In the genomic region with DNA sequence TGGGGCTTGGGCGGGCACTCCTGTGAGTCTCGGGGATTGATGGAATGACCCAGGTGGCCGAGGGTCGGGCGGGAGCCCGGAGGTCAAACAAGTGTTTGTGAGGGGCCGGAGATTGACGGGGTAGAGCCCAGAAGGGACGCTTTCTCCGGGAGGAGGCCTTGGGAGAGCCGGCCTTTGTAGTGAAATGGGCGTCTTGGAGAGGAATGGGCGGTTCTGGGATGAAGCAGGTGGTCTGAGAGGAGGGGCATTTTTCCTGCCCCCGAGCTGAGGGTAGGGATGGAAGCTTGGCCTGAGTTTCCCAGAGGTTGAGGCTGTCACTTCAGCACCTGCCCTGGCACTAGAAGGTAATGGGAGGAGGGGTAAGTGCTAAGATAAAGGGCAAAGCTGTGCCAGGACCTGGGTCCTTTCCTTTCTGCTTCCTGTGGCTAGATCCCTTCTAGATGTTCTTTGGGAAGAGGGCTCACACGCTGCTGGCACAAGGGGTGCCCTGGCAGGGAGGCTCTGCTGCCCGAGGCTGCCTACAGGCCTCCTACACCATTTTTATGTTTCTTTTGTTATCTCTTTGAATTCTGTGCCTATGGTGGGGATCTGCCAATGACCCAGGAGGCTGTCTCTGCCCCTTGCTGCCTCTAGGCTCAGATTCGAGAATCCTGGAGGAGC, we compare ENCODE assay signal across 9 cellular contexts. TPM values are rescaled to one million over a fixed set of nuclear protein-coding genes. Genes with fewer than 3 reads are reported as not detected.
DNase-seq lines count a peak whose midpoint lies in the region; ATAC-seq, FAIRE-seq and TF ChIP-seq lines count a peak whose summit lies in the region.
"Had no signal": no experiment of that assay in that cellular context is flagged by ENCODE, and none has a peak within 500 bp of the region (broad histone marks: within the 10 kb centered on the region; RNA-seq: fewer than 3 reads in every experiment).

No MANE protein-coding gene starts in this region.

- no peaks in the 10 kb centered on the region for H3K9me3 ChIP-seq in astrocyte (ENCODE audit: insufficient read depth, low read depth, low read length)
- H3K9me3 ChIP-seq in HepG2 (ENCODE audit: low read length) = no peaks in the 10 kb centered on the region
- no peaks in the 10 kb centered on the region for H3K9me3 ChIP-seq in thymus (ENCODE audit: control insufficient read depth)

- ATAC-seq in activated T-cell treated with anti-CD3 and anti-CD28 coated beads, Interleukin-2, amount 50 U/mL, for 4 hours = no peak
- peak; percentile 14 for ATAC-seq in HepG2

- H3K27me3 ChIP-seq in astrocyte (ENCODE audit: insufficient read depth, low read length) (peaks cover 18% of the 10 kb centered on the region), HepG2 (ENCODE audit: control insufficient read depth in 1 of 2, insufficient read depth in 2 of 2, low read length in 2 of 2) (peaks cover 1 to 19% of the 10 kb centered on the region in 2 experiments), thymus (ENCODE audit: control insufficient read depth, insufficient read depth) (peaks cover 36% of the 10 kb centered on the region)

- TF ChIP-seq RAD21 in HepG2 (CRISPR knock-in tag; IDR thresholded peaks at IDR 0.05) = no peak

- in situ Hi-C loops in HepG2 (cut with HindIII; ENCODE audit: extremely low pct_ligation_motif_present, low pct_unique_long_range_greater_than_20kb) = loop anchor here (25.0 kb wide), 1 partner anchor 455 kb away; no protein-coding TSS in a partner anchor

- DNase-seq in activated T-cell treated with anti-CD3 and anti-CD28 coated beads, Interleukin-2, amount 50 U/mL, for 4 hours = no peak
- DNase-seq in activated T-cell treated with anti-CD3 and anti-CD28 coated beads for 4 hours = no peak
- no peak for DNase-seq in astrocyte (ENCODE audit: low read depth)
- DNase-seq in HepG2 (ENCODE audit: low spot score) = no peak
- DNase-seq in COLO829 (ENCODE audit: low spot score) = no peak
- no peak for DNase-seq in GM12892 (ENCODE audit: insufficient read length)
- no peak for DNase-seq in COLO668 (lab: John Stamatoyannopoulos, UW; ENCODE audit: unreplicated experiment)
- DNase-seq: occipital lobe had no signal

- CTCF ChIA-PET in HepG2 (lab: Yijun Ruan, JAX; ENCODE audit: low intra/inter-chr PET ratio, low total read pairs) = no interaction called here

- peaks cover 7% of the 10 kb centered on the region for H3K4me1 Mint-ChIP-seq in activated T-cell treated with anti-CD3 and anti-CD28 coated beads, Interleukin-2, amount 50 U/mL, for 4 hours (ENCODE audit: low read depth)
- peaks cover 11% of the 10 kb centered on the region for H3K4me1 Mint-ChIP-seq in astrocyte (ENCODE audit: low read depth, unreplicated experiment)

- WGBS in HepG2 (ENCODE audit: low lambda C conversion rate) = 21% methylated on average over 17 of the region's 17 CpGs
- WGBS in thymus = 65% methylated on average over 17 of the region's 17 CpGs

- H3K4me1 ChIP-seq in astrocyte (ENCODE audit: insufficient read depth, low read length) (peaks cover 9% of the 10 kb centered on the region), HepG2 (ENCODE audit: insufficient read depth, low read length) (peaks cover 16% of the 10 kb centered on the region), thymus (ENCODE audit: control insufficient read depth, insufficient read depth, low read length) (peaks cover 6% of the 10 kb centered on the region)

- FAIRE-seq in astrocyte (lab: Jason Lieb, UNC) = no peak
- FAIRE-seq in HepG2 (lab: Jason Lieb, UNC) = no peak
- FAIRE-seq in GM12892 (lab: Jason Lieb, UNC) = no peak

- H3K4me2 ChIP-seq in astrocyte (ENCODE audit: low read length) (peak overlapping the region; percentile 85), HepG2 (ENCODE audit: low read depth, low read length) (peak overlapping the region; percentile 74)

- POLR2A ChIA-PET in HepG2 (lab: Yijun Ruan, JAX) = interaction anchor here (1.1 kb wide), 1 partner anchor 57 kb away, joined by 3 read pairs; no protein-coding TSS in a partner anchor

- H2AFZ ChIP-seq in astrocyte (ENCODE audit: low read depth, low read length) (peak overlapping the region; percentile 60), HepG2 (ENCODE audit: low read length) (no peak overlapping the region)

- H3K27me3 Mint-ChIP-seq in activated T-cell treated with anti-CD3 and anti-CD28 coated beads, Interleukin-2, amount 50 U/mL, for 4 hours (ENCODE audit: low read depth) = peaks cover 34% of the 10 kb centered on the region
- peaks cover 45% of the 10 kb centered on the region for H3K27me3 Mint-ChIP-seq in astrocyte (ENCODE audit: low read depth, unreplicated experiment)

- BruUV-seq in HepG2 (replicated peaks; lab: Mats Ljungman, UMichigan) = no TSS peak

- no peak for TF ChIP-seq EP300 in HepG2 (IDR thresholded peaks at IDR 0.05; ENCODE audit: low read depth in 2 of 2, low read length in 2 of 2)
- no peak for TF ChIP-seq EP300 in HepG2 (CRISPR knock-in tag; IDR thresholded peaks at IDR 0.05; ENCODE audit: borderline replicate concordance)

- intact Hi-C loops in HepG2 (cut with micrococcal nuclease; ENCODE audit: unreplicated experiment) = no loop called here

- TF ChIP-seq POLR2A in HepG2 (IDR thresholded peaks at IDR 0.05; ENCODE audit: insufficient read depth in 1 of 2, low read depth in 2 of 2, low read length in 2 of 2) (no peak), GM12892 (IDR thresholded peaks at IDR 0.05; ENCODE audit: low read depth, low read length) (no peak)

- no peaks in the 10 kb centered on the region for H3K9me3 Mint-ChIP-seq in activated T-cell treated with anti-CD3 and anti-CD28 coated beads, Interleukin-2, amount 50 U/mL, for 4 hours
- H3K9me3 Mint-ChIP-seq in astrocyte (ENCODE audit: unreplicated experiment) = no peaks in the 10 kb centered on the region

- H3K79me2 ChIP-seq in astrocyte (ENCODE audit: insufficient read depth, low read length) (no peaks in the 10 kb centered on the region), HepG2 (ENCODE audit: insufficient read depth, low read length) (no peaks in the 10 kb centered on the region)

- H3K4me3 Mint-ChIP-seq in activated T-cell treated with anti-CD3 and anti-CD28 coated beads, Interleukin-2, amount 50 U/mL, for 4 hours = peak overlapping the region; percentile 71
- peak overlapping the region; percentile 74 for H3K4me3 Mint-ChIP-seq in astrocyte (ENCODE audit: unreplicated experiment)

- H4K20me1 ChIP-seq in astrocyte (ENCODE audit: insufficient read depth, low read length) (no peaks in the 10 kb centered on the region), HepG2 (ENCODE audit: insufficient read depth, low read length) (no peaks in the 10 kb centered on the region)

- H3K9ac ChIP-seq in astrocyte (ENCODE audit: low read length) (no peak overlapping the region), HepG2 (ENCODE audit: insufficient read depth, low read depth, low read length) (peak overlapping the region; percentile 8; the same call in 1 of the 2 replicates)

- H3K27ac ChIP-seq in astrocyte (ENCODE audit: low read depth, low read length) (no peak overlapping the region), HepG2 (ENCODE audit: extremely low read length, insufficient read depth, low read length) (no peak overlapping the region), thymus (ENCODE audit: low read depth) (no peak overlapping the region)

- peak overlapping the region; percentile 54 for H3K4me3 ChIP-seq in astrocyte (ENCODE audit: insufficient read depth, low read depth, low read length)
- H3K4me3 ChIP-seq in HepG2 (replicated peaks in 1 of 3; ENCODE audit: insufficient read depth in 1 of 3, low read depth in 2 of 3, low read length in 3 of 3) = peak overlapping the region; percentile 60 to 74 (median 72)
- H3K4me3 ChIP-seq in thymus (ENCODE audit: low read length) = peak overlapping the region; percentile 57

- no peaks in the 10 kb centered on the region for H3K36me3 ChIP-seq in astrocyte (ENCODE audit: insufficient read depth, low read length)
- H3K36me3 ChIP-seq in HepG2 (replicated peaks in 1 of 2; ENCODE audit: control insufficient read depth in 1 of 2, insufficient read depth in 2 of 2, low read length in 2 of 2) = no peaks in the 10 kb centered on the region
- no peaks in the 10 kb centered on the region for H3K36me3 ChIP-seq in thymus (ENCODE audit: control insufficient read depth, insufficient read depth)

- H3K36me3 Mint-ChIP-seq in activated T-cell treated with anti-CD3 and anti-CD28 coated beads, Interleukin-2, amount 50 U/mL, for 4 hours (ENCODE audit: insufficient read depth) = no peaks in the 10 kb centered on the region
- H3K36me3 Mint-ChIP-seq in astrocyte (ENCODE audit: low read depth, unreplicated experiment) = no peaks in the 10 kb centered on the region

- H3K27ac Mint-ChIP-seq in astrocyte (ENCODE audit: unreplicated experiment) = no peak overlapping the region

- TF ChIP-seq CTCF in astrocyte (IDR thresholded peaks at IDR 0.05; ENCODE audit: insufficient read depth, low read depth, low read length) (no peak), HepG2 (CRISPR knock-in tag; IDR thresholded peaks at IDR 0.05) (no peak)

RNA-seq across cellular contexts. Expression of gene NDUFS5, which starts 56.1 kb away (rescaled TPM):
- 100 to 1,000 TPM; 161 to 226 (median 205) TPM for total RNA-seq in activated T-cell treated with anti-CD3 and anti-CD28 coated beads, Interleukin-2, amount 50 U/mL, for 4 hours
- total RNA-seq in astrocyte (313 and 360 TPM in 2 replicates), HepG2 (2016; rRNA removed; fragmentation: Illumina TruSeq; extraction: Trizol) (466 and 655 TPM in 2 replicates)
- 163 and 167 TPM in 2 replicates for total RNA-seq in HepG2 (2016; cell fraction: cytosol; rRNA removed; fragmentation: Illumina TruSeq; extraction: Trizol; ENCODE audit: low read depth)
- total RNA-seq in HepG2 (2016; cell fraction: insoluble cytoplasmic fraction; rRNA removed; fragmentation: Illumina TruSeq; extraction: Trizol) = 464 and 703 TPM in 2 replicates
- 156 and 158 TPM in 2 replicates for total RNA-seq in HepG2 (2016; cell fraction: membrane; rRNA removed; fragmentation: Illumina TruSeq; extraction: Trizol)
- 154 and 170 TPM in 2 replicates for total RNA-seq in HepG2 (2016; cell fraction: nucleus; rRNA removed; fragmentation: Illumina TruSeq; extraction: Trizol)
- polyA plus RNA-seq in HepG2 (2011; rRNA removed) (219 and 263 TPM in 2 replicates), thymus (483 TPM)
- polyA plus RNA-seq in HepG2 (2011; cell fraction: cytosol; rRNA removed) = 226 and 341 TPM in 2 replicates
- polyA plus RNA-seq in HepG2 (2011; cell fraction: nucleus; rRNA removed) = 45.6 and 70.1 TPM in 2 replicates
- polyA plus RNA-seq in HepG2 (2012) = 314 and 392 TPM in 2 replicates
- 179 and 209 TPM in 2 replicates for polyA plus RNA-seq in HepG2 (2016; cell fraction: cytosol; fragmentation: Illumina TruSeq; extraction: Trizol; ENCODE audit: low read depth)
- 671 and 732 TPM in 2 replicates for polyA plus RNA-seq in HepG2 (2016; cell fraction: insoluble cytoplasmic fraction; fragmentation: Illumina TruSeq; extraction: Trizol; ENCODE audit: low read depth)
- 158 and 161 TPM in 2 replicates for polyA plus RNA-seq in HepG2 (2016; cell fraction: membrane; fragmentation: Illumina TruSeq; extraction: Trizol; ENCODE audit: low read depth)
- 262 and 271 TPM in 2 replicates for polyA plus RNA-seq in HepG2 (2016; cell fraction: nucleus; fragmentation: Illumina TruSeq; extraction: Trizol; ENCODE audit: insufficient read depth, low read depth)
- 54.3 and 179 TPM in 2 replicates for polyA minus RNA-seq in HepG2 (2011; rRNA and poly(A)+ RNA removed; ENCODE audit: low replicate concordance)
- polyA minus RNA-seq in HepG2 (2011; cell fraction: cytosol; rRNA and poly(A)+ RNA removed) = 50.5 and 67.1 TPM in 2 replicates
- polyA minus RNA-seq in HepG2 (2011; cell fraction: nucleus; rRNA and poly(A)+ RNA removed) = 41.3 and 58.2 TPM in 2 replicates
- 505 TPM for polyA plus RNA-seq in GM12892 (2012; ENCODE audit: missing spikeins)
